In the genomic region with DNA sequence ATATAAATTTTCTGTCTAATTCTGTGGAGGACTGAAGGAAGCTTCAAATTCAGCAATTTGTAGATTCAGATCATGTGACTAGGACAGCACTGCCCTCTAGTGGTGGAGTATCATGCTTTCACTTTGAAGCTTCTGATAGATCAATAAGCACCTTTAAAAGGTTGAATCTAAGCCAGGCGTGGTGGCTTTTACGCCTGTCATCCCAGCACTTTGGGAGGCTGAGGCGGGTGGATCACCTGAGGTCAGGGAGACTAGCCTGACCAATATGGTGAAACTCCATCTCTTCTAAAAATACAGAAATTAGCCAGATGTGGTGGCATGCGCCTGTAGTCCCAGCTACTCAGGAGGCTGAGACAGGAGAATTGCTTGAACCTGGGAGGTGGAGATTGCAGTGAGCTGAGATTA, we compare ENCODE assay signal across 8 cellular contexts. TPM values are rescaled to one million over a fixed set of nuclear protein-coding genes. Genes with fewer than 3 reads are reported as not detected.
DNase-seq lines count a peak whose midpoint lies in the region; ATAC-seq and TF ChIP-seq lines count a peak whose summit lies in the region.
"Not testable (repeated sequence)": the region's sequence is repeated elsewhere in the genome, so short reads cannot be mapped to it uniquely, and the experiment has no call there.

No MANE protein-coding gene starts in this region.

- not testable (repeated sequence) for H2AFZ ChIP-seq in SK-N-SH (ENCODE audit: low read depth); mesenchymal stem cell (ENCODE audit: low read depth, low read length)

- H3F3A ChIP-seq in SK-N-SH (replicated peaks; ENCODE audit: insufficient read depth): not testable (repeated sequence)

- peak; percentile 75 for TF ChIP-seq RAD21 in SK-N-SH (IDR thresholded peaks at IDR 0.05; ENCODE audit: low read length)

- not testable (repeated sequence) for H3K4me3 Mint-ChIP-seq in activated T-helper 1 cell treated with anti-CD3 and anti-CD28 coated beads, Interleukin-12 subunit alpha, Interleukin-12 subunit beta, Interleukin-2, Interleukin-4 antibody, amounts not matched to agents 30 ng/mL and 10 ng/mL and 1 ng/mL, durations not matched to agents 14 hours and 24 hours and 36 hours

- not testable (repeated sequence) for H3K4ac ChIP-seq in mesenchymal stem cell (ENCODE audit: low read depth in 1 of 2, low read length in 2 of 2)

- H2BK12ac ChIP-seq in mesenchymal stem cell (ENCODE audit: low read length in 2 of 2): not testable (repeated sequence)

- not testable (repeated sequence) for H3K14ac ChIP-seq in mesenchymal stem cell (ENCODE audit: low read length in 2 of 2)

- intact Hi-C loops in activated T-helper 1 cell treated with anti-CD3 and anti-CD28 coated beads, Interleukin-12 subunit alpha, Interleukin-12 subunit beta, Interleukin-2, Interleukin-4 antibody, amounts not matched to agents 30 ng/mL and 10 ng/mL and 1 ng/mL, durations not matched to agents 14 hours and 24 hours and 36 hours (cut with micrococcal nuclease): loop anchor here (1.0 kb wide), 3 partner anchors 34 to 108 kb away; no protein-coding TSS in a partner anchor

- not testable (repeated sequence) for H4K91ac ChIP-seq in mesenchymal stem cell (ENCODE audit: low read length)

- peaks cover 100% of the 10 kb centered on the region for H3K79me2 ChIP-seq in SK-N-SH (ENCODE audit: insufficient read depth)

- TF ChIP-seq CTCF in BE2C (IDR thresholded peaks at IDR 0.05; ENCODE audit: low read depth, low read length) (peak; percentile 89), SK-N-SH (IDR thresholded peaks at IDR 0.05) (peak; percentile 83)

- not testable (repeated sequence) for H2AK5ac ChIP-seq in mesenchymal stem cell (ENCODE audit: low read length, severe bottlenecking)

- H4K20me1 ChIP-seq in SK-N-SH (ENCODE audit: insufficient read depth): peaks cover 95% of the 10 kb centered on the region

- peaks cover 45% of the 10 kb centered on the region for H3K27me3 ChIP-seq in BE2C
- H3K27me3 ChIP-seq in SK-N-SH (ENCODE audit: insufficient read depth); mesenchymal stem cell (ENCODE audit: control insufficient read depth in 1 of 2, insufficient read depth in 1 of 2, low read length in 2 of 2): not testable (repeated sequence)

- not testable (repeated sequence) for H3K9me3 Mint-ChIP-seq in activated T-helper 1 cell treated with anti-CD3 and anti-CD28 coated beads, Interleukin-12 subunit alpha, Interleukin-12 subunit beta, Interleukin-2, Interleukin-4 antibody, amounts not matched to agents 30 ng/mL and 10 ng/mL and 1 ng/mL, durations not matched to agents 14 hours and 24 hours and 36 hours

- H3K27ac ChIP-seq in SK-N-SH (ENCODE audit: low read depth in 2 of 2, low read length in 1 of 2); mesenchymal stem cell (ENCODE audit: low read length, poor library complexity, severe bottlenecking): not testable (repeated sequence)

- not testable (repeated sequence) for TF ChIP-seq EP300 in SK-N-SH (IDR thresholded peaks at IDR 0.05; ENCODE audit: borderline replicate concordance in 1 of 2, low read depth in 1 of 2, low read length in 1 of 2)

- CTCF ChIA-PET in SK-N-SH (lab: Yijun Ruan, JAX): interaction anchor here (0.7 to 13.1 kb wide), 62 partner anchors 10 to 148 kb away, joined by 3 to 194 read pairs (median 5); no protein-coding TSS in a partner anchor

- H3K9ac ChIP-seq in SK-N-SH; mesenchymal stem cell (ENCODE audit: low read length): not testable (repeated sequence)

- not testable (repeated sequence) for H3K27ac Mint-ChIP-seq in activated T-helper 1 cell treated with anti-CD3 and anti-CD28 coated beads, Interleukin-12 subunit alpha, Interleukin-12 subunit beta, Interleukin-2, Interleukin-4 antibody, amounts not matched to agents 30 ng/mL and 10 ng/mL and 1 ng/mL, durations not matched to agents 14 hours and 24 hours and 36 hours

- not testable (repeated sequence) for H3K4me1 Mint-ChIP-seq in activated T-helper 1 cell treated with anti-CD3 and anti-CD28 coated beads, Interleukin-12 subunit alpha, Interleukin-12 subunit beta, Interleukin-2, Interleukin-4 antibody, amounts not matched to agents 30 ng/mL and 10 ng/mL and 1 ng/mL, durations not matched to agents 14 hours and 24 hours and 36 hours (ENCODE audit: low read depth)

- peak; percentile 64 for DNase-seq in BE2C
- DNase-seq in H4 (ENCODE audit: low spot score): peak; percentile 39
- peak; percentile 53 for DNase-seq in NCI-H2029 (lab: John Stamatoyannopoulos, UW)
- DNase-seq in SK-N-SH: peak; percentile 36
- peak; percentile 34 for DNase-seq in activated T-helper 1 cell treated with anti-CD3 and anti-CD28 coated beads, Interleukin-12 subunit alpha, Interleukin-12 subunit beta, Interleukin-2, Interleukin-4 antibody, amounts not matched to agents 30 ng/mL and 10 ng/mL and 1 ng/mL, durations not matched to agents 14 hours and 24 hours and 36 hours (ENCODE audit: low spot score)
- DNase-seq in mesenchymal stem cell: peak; percentile 66
- peak; percentile 11 to 52 (median 22) for DNase-seq in stimulated activated CD4-positive, alpha-beta T cell treated with anti-CD3 and anti-CD28 coated beads, TNF-alpha, amount 100 ng/mL, for 24 hours (ENCODE audit: low read depth in 3 of 3)

- H3K36me3 ChIP-seq in BE2C; SK-N-SH (replicated peaks in 1 of 2; ENCODE audit: control insufficient read depth in 1 of 2, insufficient read depth in 2 of 2, low read length in 1 of 2); mesenchymal stem cell (ENCODE audit: control insufficient read depth in 1 of 2, insufficient read depth in 2 of 2, low read depth in 1 of 2, low read length in 2 of 2): not testable (repeated sequence)

- H2BK15ac ChIP-seq in mesenchymal stem cell (ENCODE audit: low read depth, poor library complexity, severe bottlenecking): not testable (repeated sequence)

- H3K4me2 ChIP-seq in SK-N-SH; mesenchymal stem cell (ENCODE audit: low read length, poor library complexity, severe bottlenecking): not testable (repeated sequence)

- H3K4me3 ChIP-seq in BE2C (ENCODE audit: low read depth, low read length); SK-N-SH (ENCODE audit: low read depth in 2 of 2, low read length in 1 of 2); mesenchymal stem cell (ENCODE audit: insufficient read depth in 1 of 2, low read depth in 1 of 2, low read length in 2 of 2): not testable (repeated sequence)

- not testable (repeated sequence) for H3K18ac ChIP-seq in mesenchymal stem cell (ENCODE audit: low read depth in 1 of 2, low read length in 2 of 2)

- 41% methylated on average over 4 of the region's 4 CpGs for WGBS in SK-N-SH (ENCODE audit: low lambda C conversion rate)
- 87% methylated on average over 4 of the region's 4 CpGs for WGBS in mesenchymal stem cell

- not testable (repeated sequence) for H3K23ac ChIP-seq in mesenchymal stem cell (ENCODE audit: low read length in 2 of 2)

- not testable (repeated sequence) for H2BK120ac ChIP-seq in mesenchymal stem cell (ENCODE audit: low read depth, low read length)

- peak; percentile 60 for ATAC-seq in esophagus mucosa

- H4K8ac ChIP-seq in mesenchymal stem cell (ENCODE audit: low read length): not testable (repeated sequence)

- H3K36me3 Mint-ChIP-seq in activated T-helper 1 cell treated with anti-CD3 and anti-CD28 coated beads, Interleukin-12 subunit alpha, Interleukin-12 subunit beta, Interleukin-2, Interleukin-4 antibody, amounts not matched to agents 30 ng/mL and 10 ng/mL and 1 ng/mL, durations not matched to agents 14 hours and 24 hours and 36 hours (ENCODE audit: low read depth): not testable (repeated sequence)

- not testable (repeated sequence) for H3K9me2 ChIP-seq in SK-N-SH

- not testable (repeated sequence) for H3K9me3 ChIP-seq in BE2C; SK-N-SH; mesenchymal stem cell (ENCODE audit: control insufficient read depth, low read length)

- peaks cover 35% of the 10 kb centered on the region for H3K27me3 Mint-ChIP-seq in activated T-helper 1 cell treated with anti-CD3 and anti-CD28 coated beads, Interleukin-12 subunit alpha, Interleukin-12 subunit beta, Interleukin-2, Interleukin-4 antibody, amounts not matched to agents 30 ng/mL and 10 ng/mL and 1 ng/mL, durations not matched to agents 14 hours and 24 hours and 36 hours (ENCODE audit: insufficient read depth)

- H2BK5ac ChIP-seq in mesenchymal stem cell (ENCODE audit: low read depth, low read length, poor library complexity, severe bottlenecking): not testable (repeated sequence)

- POLR2A ChIA-PET in SK-N-SH (lab: Yijun Ruan, JAX): not testable (repeated sequence)

- not testable (repeated sequence) for H3K4me1 ChIP-seq in BE2C
- peaks cover 0 to 28% of the 10 kb centered on the region in 2 experiments for H3K4me1 ChIP-seq in SK-N-SH (ENCODE audit: control insufficient read depth in 1 of 2, insufficient read depth in 2 of 2, low read depth in 1 of 2, low read length in 1 of 2)
- H3K4me1 ChIP-seq in mesenchymal stem cell (ENCODE audit: control insufficient read depth, insufficient read depth, low read depth, low read length): peaks cover 13% of the 10 kb centered on the region

- not testable (repeated sequence) for H3K79me1 ChIP-seq in mesenchymal stem cell (replicated peaks; ENCODE audit: low read length, poor library complexity, severe bottlenecking)

TF ChIP-seq in SK-N-SH, 30 proteins besides CTCF, POLR2A, EP300 and RAD21 (continues in another document):
- TF ChIP-seq, protein P1, sequence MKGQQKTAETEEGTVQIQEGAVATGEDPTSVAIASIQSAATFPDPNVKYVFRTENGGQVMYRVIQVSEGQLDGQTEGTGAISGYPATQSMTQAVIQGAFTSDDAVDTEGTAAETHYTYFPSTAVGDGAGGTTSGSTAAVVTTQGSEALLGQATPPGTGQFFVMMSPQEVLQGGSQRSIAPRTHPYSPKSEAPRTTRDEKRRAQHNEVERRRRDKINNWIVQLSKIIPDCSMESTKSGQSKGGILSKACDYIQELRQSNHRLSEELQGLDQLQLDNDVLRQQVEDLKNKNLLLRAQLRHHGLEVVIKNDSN (IDR thresholded peaks at IDR 0.05; ENCODE audit: borderline replicate concordance, low read depth): peak; percentile 85
- peak; percentile 61 for TF ChIP-seq SMC3 (IDR thresholded peaks at IDR 0.05; ENCODE audit: low read depth, low read length)

RNA-seq across cellular contexts. Expression of gene IGF2BP2, which starts 56.3 kb away (rescaled TPM):
- not detected for polyA plus RNA-seq in BE2C (2012; ENCODE audit: insufficient read depth, insufficient read length, low read depth)
- total RNA-seq in H4 (2014; rRNA removed; shearing (Covaris generic)): 17.7 and 23.7 TPM in 2 replicates
- 5.4 and 5.9 TPM in 2 replicates for polyA plus RNA-seq in SK-N-SH (2012; rRNA removed)
- 11.2 and 11.8 TPM in 2 replicates for polyA plus RNA-seq in SK-N-SH (2012; cell fraction: cytosol; rRNA removed)
- 25.0 and 29.3 TPM in 2 replicates for polyA plus RNA-seq in SK-N-SH (2012; cell fraction: nucleus; rRNA removed)
- 0.42 and 0.62 TPM in 2 replicates for total RNA-seq in activated T-helper 1 cell treated with anti-CD3 and anti-CD28 coated beads, Interleukin-12 subunit alpha, Interleukin-12 subunit beta, Interleukin-2, Interleukin-4 antibody, amounts not matched to agents 30 ng/mL and 10 ng/mL and 1 ng/mL, durations not matched to agents 14 hours and 24 hours and 36 hours
- total RNA-seq in esophagus mucosa: 4.9 TPM
- polyA plus RNA-seq in mesenchymal stem cell (2013, experiment 1 of 2): 102 TPM
- 99.7 TPM for polyA plus RNA-seq in mesenchymal stem cell (2013, experiment 2 of 2)
